ENCODE assay signal across 9 cellular contexts in the genomic region with DNA sequence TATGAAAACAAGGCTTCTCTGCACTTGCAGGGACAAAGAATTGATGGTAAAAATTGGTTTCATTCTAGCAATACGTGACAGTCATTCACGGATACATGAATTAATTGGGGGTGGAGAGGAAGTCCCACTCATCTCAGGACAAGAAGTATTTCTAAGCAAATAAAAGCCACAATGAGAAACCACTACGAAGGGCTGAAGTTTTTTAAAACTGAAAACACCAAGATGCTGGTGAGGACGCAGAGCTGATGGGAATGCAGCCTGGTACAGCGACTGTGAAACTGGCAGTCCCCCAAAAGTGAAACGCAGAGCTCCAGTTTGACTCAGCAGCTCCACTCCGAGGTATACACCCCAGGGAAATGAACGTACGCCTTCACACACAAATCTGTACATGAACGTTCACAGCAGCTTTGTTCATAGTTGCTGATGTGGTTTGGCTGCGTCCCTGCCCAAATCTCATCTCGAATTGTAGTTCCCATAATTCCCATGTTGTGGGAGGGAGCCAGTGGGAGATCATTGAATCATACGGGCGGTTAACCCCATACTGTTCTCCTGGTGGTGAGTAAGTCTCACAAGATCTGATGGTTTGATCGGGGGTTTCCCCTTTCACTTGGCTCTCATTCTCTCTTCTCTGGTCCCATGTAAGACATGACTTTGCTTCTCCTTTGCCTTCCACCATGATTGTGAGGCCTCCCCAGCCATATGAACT.
A peak's percentile ranks its signal among the peaks of the same experiment; 100 is the strongest.
DNase-seq lines count a peak whose midpoint lies in the region; ATAC-seq and TF ChIP-seq lines count a peak whose summit lies in the region.
"Had no signal": no experiment of that assay in that cellular context is flagged by ENCODE, and none has a peak within 500 bp of the region (broad histone marks: within the 10 kb centered on the region; RNA-seq: fewer than 3 reads in every experiment).

No MANE protein-coding gene starts in this region.

- H3K27me3 Mint-ChIP-seq in activated B cell treated with CpG ODN at 0.5 μM for 24 hours: peaks cover 7% of the 10 kb centered on the region

- peak overlapping the region; percentile 13 for H3K4me3 ChIP-seq in choroid plexus epithelial cell (ENCODE audit: low read depth, low read length)
- peak overlapping the region; percentile 4 for H3K4me3 ChIP-seq in urinary bladder (ENCODE audit: low read depth, low read length)

- peaks cover 47% of the 10 kb centered on the region for H3K4me1 Mint-ChIP-seq in activated B cell treated with CpG ODN at 0.5 μM for 24 hours

- POLR2A ChIA-PET in activated B cell treated with CpG ODN at 0.5 μM for 24 hours (lab: Charles Lee): interaction anchor here (0.6 to 2.3 kb wide), 13 partner anchors 85 to 321 kb away, joined by 3 to 23 read pairs (median 5); partner anchors contain the start of genes SCARB1 and UBC

- peak overlapping the region; percentile 97 for H3K27ac Mint-ChIP-seq in activated B cell treated with CpG ODN at 0.5 μM for 24 hours

- H3K36me3 Mint-ChIP-seq in activated B cell treated with CpG ODN at 0.5 μM for 24 hours (ENCODE audit: low read depth): peaks cover 1% of the 10 kb centered on the region

- no peak for TF ChIP-seq CTCF in activated B cell treated with CpG ODN at 0.5 μM for 24 hours (IDR thresholded peaks at IDR 0.05)
- TF ChIP-seq CTCF in choroid plexus epithelial cell (conservative IDR thresholded peaks at IDR 0.05; ENCODE audit: low read depth, low read length): peak; percentile 21

- ATAC-seq in HG03342 (IDR thresholded peaks at IDR 0.05; ENCODE audit: unreplicated experiment) (peak; percentile 75), activated B cell treated with CpG ODN at 0.5 μM for 24 hours (ENCODE audit: low read depth) (peak; percentile 87)

- H3K4me3 Mint-ChIP-seq in activated B cell treated with CpG ODN at 0.5 μM for 24 hours: peak overlapping the region; percentile 74

- no peaks in the 10 kb centered on the region for H3K4me1 ChIP-seq in urinary bladder (ENCODE audit: insufficient read depth)
- H3K4me1 ChIP-seq: parathyroid adenoma had no signal

- whole genome bisulfite sequencing in urinary bladder: 33% methylated on average over 15 of the region's 15 CpGs

- H3K36me3 ChIP-seq in urinary bladder (ENCODE audit: insufficient read depth): no peaks in the 10 kb centered on the region

- DNase-seq in AML-193 (lab: John Stamatoyannopoulos, UW): peak; percentile 35 to 58
- DNase-seq in GM19238 (ENCODE audit: insufficient read length, low spot score): peak; percentile 61
- peak; percentile 48 for DNase-seq in activated B cell treated with CpG ODN at 0.5 μM for 24 hours
- peak; percentile 98 for DNase-seq in choroid plexus epithelial cell (ENCODE audit: low read depth)
- DNase-seq in occipital lobe (lab: John Stamatoyannopoulos, UW): peak; percentile 79
- DNase-seq in NCI-H82 (lab: John Stamatoyannopoulos, UW): no peak

- no peaks in the 10 kb centered on the region for H3K9me3 Mint-ChIP-seq in activated B cell treated with CpG ODN at 0.5 μM for 24 hours

- no peak overlapping the region for H3K27ac ChIP-seq in urinary bladder (ENCODE audit: low read depth)
- H3K27ac ChIP-seq: parathyroid adenoma had no signal

- CTCF ChIA-PET in activated B cell treated with CpG ODN at 0.5 μM for 24 hours (lab: Charles Lee): interaction anchor here (0.9 to 1.4 kb wide), 5 partner anchors 119 to 742 kb away, joined by 3 to 7 read pairs (median 4); no protein-coding TSS in a partner anchor

- intact Hi-C loops in activated B cell treated with CpG ODN at 0.5 μM for 24 hours (cut with micrococcal nuclease): loop anchor here (1.0 to 10.0 kb wide), 13 partner anchors 61 to 1142 kb away; partner anchors contain the start of genes EIF2B1, GTF2H3, SCARB1 and ZNF664
